In genomic region chr6:47135772-47136171, GRCh38 we compare ENCODE assay signal across 1 cellular context.
TF ChIP-seq lines count a peak whose summit lies in the region.

No MANE protein-coding gene starts in this region.

TF ChIP-seq in K562, 482 proteins besides CTCF, POLR2A, EP300 and RAD21 (continued from another document):
- TF ChIP-seq ZNF318 (IDR thresholded peaks at IDR 0.05; ENCODE audit: borderline replicate concordance in 1 of 2, low read depth in 1 of 2) (peak in 1 of 2 experiments; percentile 59; a peak in 1 of 4 replicates), HES1 (IDR thresholded peaks at IDR 0.05; ENCODE audit: low read depth) (0 out of 2 replicates have a peak, but pooled peaks have one; percentile 35), SIN3A (IDR thresholded peaks at IDR 0.05; ENCODE audit: borderline replicate concordance in 2 of 2, control insufficient read depth in 1 of 2, low read depth in 2 of 2, low read length in 2 of 2) (no peak), ZNF316 (IDR thresholded peaks at IDR 0.05) (peak; percentile 97), STAG1 (CRISPR knock-in tag; IDR thresholded peaks at IDR 0.05; ENCODE audit: borderline replicate concordance) (no peak), ETV6 (IDR thresholded peaks at IDR 0.05; ENCODE audit: borderline replicate concordance in 1 of 2, low read depth in 2 of 2, low read length in 1 of 2) (peak in 1 of 2 experiments; percentile 27; a peak in 1 of 4 replicates), ETV6 (CRISPR knock-in tag; IDR thresholded peaks at IDR 0.05; ENCODE audit: borderline replicate concordance) (no peak), KAT8 (IDR thresholded peaks at IDR 0.05; ENCODE audit: low read depth) (no peak), SOX6 (IDR thresholded peaks at IDR 0.05) (peak; percentile 65), MAZ (CRISPR knock-in tag; conservative IDR thresholded peaks at IDR 0.05 in 1 of 2, IDR thresholded peaks at IDR 0.05 in 1 of 2) (0 out of 4 replicates have a peak, but pooled peaks of 1 of the 2 experiments have one; percentile 24), SMARCB1 (IDR thresholded peaks at IDR 0.05; ENCODE audit: insufficient read length, low read depth) (peak; percentile 17), TCF3 (CRISPR knock-in tag; IDR thresholded peaks at IDR 0.05) (peak; percentile 35; the same call in 1 of the 2 replicates), MTA3 (IDR thresholded peaks at IDR 0.05; ENCODE audit: borderline replicate concordance) (0 out of 2 replicates have a peak, but pooled peaks have one; percentile 60), CCNT2 (IDR thresholded peaks at IDR 0.05; ENCODE audit: borderline replicate concordance, extremely low read depth, insufficient read length, low read depth, low read length) (peak; percentile 34), ZNF224 (CRISPR knock-in tag; IDR thresholded peaks at IDR 0.05) (no peak), SMARCC2 (IDR thresholded peaks at IDR 0.05; ENCODE audit: low read depth) (peak; percentile 91), TOE1 (IDR thresholded peaks at IDR 0.05; ENCODE audit: borderline replicate concordance) (0 out of 2 replicates have a peak, but pooled peaks have one; percentile 12), TOE1 (CRISPR knock-in tag; IDR thresholded peaks at IDR 0.05; ENCODE audit: borderline replicate concordance, low read depth) (no peak), SMARCA4 (IDR thresholded peaks at IDR 0.05) (peak; percentile 95), MEIS2 (IDR thresholded peaks at IDR 0.05; ENCODE audit: partially characterized antibody) (peak; percentile 77), ZNF592 (IDR thresholded peaks at IDR 0.05) (peak; percentile 83), LEF1 (IDR thresholded peaks at IDR 0.05) (peak; percentile 72), CBFA2T3 (IDR thresholded peaks at IDR 0.05) (peak; percentile 70), KDM1A (IDR thresholded peaks at IDR 0.05) (peak; percentile 57 to 61), MAFK (IDR thresholded peaks at IDR 0.05; ENCODE audit: low read length) (peak; percentile 90), CREM (IDR thresholded peaks at IDR 0.05; ENCODE audit: low read depth) (no peak), MAFG (tag; conservative IDR thresholded peaks at IDR 0.05) (peak; percentile 93), ARID3A (IDR thresholded peaks at IDR 0.05; ENCODE audit: borderline replicate concordance, low read depth, low read length) (peak; percentile 71; the same call in 1 of the 2 replicates), BRD9 (IDR thresholded peaks at IDR 0.05; ENCODE audit: low read depth, partially characterized antibody) (peak; percentile 68), NR2C1 (IDR thresholded peaks at IDR 0.05) (no peak), NR2C1 (tag; IDR thresholded peaks at IDR 0.05) (0 out of 2 replicates have a peak, but pooled peaks have one; percentile 17), ZBTB12 (CRISPR knock-in tag; IDR thresholded peaks at IDR 0.05) (no peak), TAL1 (IDR thresholded peaks at IDR 0.05) (peak; percentile 36), ZEB2 (IDR thresholded peaks at IDR 0.05) (peak; percentile 55; the same call in 1 of the 2 replicates), ARID1B (IDR thresholded peaks at IDR 0.05) (peak; percentile 87), DACH1 (IDR thresholded peaks at IDR 0.05; ENCODE audit: partially characterized antibody) (peak; percentile 88), C11orf30 (IDR thresholded peaks at IDR 0.05; ENCODE audit: low read depth) (peak; percentile 94), MTA2 (IDR thresholded peaks at IDR 0.05; ENCODE audit: low read depth) (peak; percentile 25; the same call in 1 of the 2 replicates), CEBPB (tag; IDR thresholded peaks at IDR 0.05) (peak; percentile 91)
